24 cellular contexts compared by ENCODE assay signal in the genomic region with DNA sequence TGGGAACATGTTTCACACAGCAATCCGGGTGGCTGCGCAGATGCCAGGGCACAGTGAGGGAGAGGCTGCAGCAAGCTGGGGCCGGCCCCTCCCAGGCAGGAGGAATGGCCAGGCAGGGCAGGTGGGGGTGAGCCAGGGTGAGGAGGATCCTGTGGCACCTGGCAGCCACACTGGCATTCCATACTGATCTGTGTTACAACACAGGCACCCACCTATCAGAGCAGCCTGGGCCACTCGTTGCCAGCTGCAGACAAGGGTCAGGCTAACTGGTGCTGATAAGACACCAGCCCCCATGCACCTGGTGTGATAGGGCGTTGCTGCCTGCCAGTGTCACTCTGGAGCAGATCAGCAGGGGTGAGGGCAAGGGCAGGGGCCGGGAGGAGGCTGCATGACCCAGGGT. TPM values are rescaled to one million over a fixed set of nuclear protein-coding genes. Genes with fewer than 3 reads are reported as not detected.
DNase-seq lines count a peak whose midpoint lies in the region; ATAC-seq and TF ChIP-seq lines count a peak whose summit lies in the region.
"Had no signal": no experiment of that assay in that cellular context is flagged by ENCODE, and none has a peak within 500 bp of the region (broad histone marks: within the 10 kb centered on the region; RNA-seq: fewer than 3 reads in every experiment).

No MANE protein-coding gene starts in this region.

- peak; percentile 25 for ATAC-seq in foreskin keratinocyte
- peak in 3 of 4 donors; percentile 47 to 73 (median 64) for ATAC-seq in psoas muscle
- ATAC-seq in GM18505 (IDR thresholded peaks at IDR 0.05; ENCODE audit: unreplicated experiment): no peak
- ATAC-seq: activated CD4-positive, CD25-positive, alpha-beta regulatory T cell treated with anti-CD3 and anti-CD28 coated beads, Interleukin-2, amount 50 U/mL, for 24 hours; naive thymus-derived CD4-positive, alpha-beta T cell had no signal

- no peak for TF ChIP-seq CTCF in foreskin keratinocyte (conservative IDR thresholded peaks at IDR 0.05)
- no peak for TF ChIP-seq CTCF in psoas muscle (IDR thresholded peaks at IDR 0.05)
- TF ChIP-seq CTCF in endothelial cell (IDR thresholded peaks at IDR 0.05; ENCODE audit: unreplicated experiment): no peak

- DNase-seq in NCI-H1417 (lab: John Stamatoyannopoulos, UW) (peak in 2 of 3 experiments; percentile 8 to 26), NCI-H1417 treated with DMSO at 0.1 percent for 48 hours (lab: John Stamatoyannopoulos, UW) (no peak), Karpas-422 (no peak), foreskin keratinocyte (no peak), psoas muscle (peak; percentile 7 to 32), KG1 (lab: John Stamatoyannopoulos, UW) (no peak), endothelial cell (ENCODE audit: low spot score) (no peak)
- DNase-seq: activated CD4-positive, alpha-beta memory T cell treated with anti-CD3 and anti-CD28 coated beads for 36 hours; activated naive CD8-positive, alpha-beta T cell treated with anti-CD3 and anti-CD28 coated beads for 36 hours; caudate nucleus; CD8-positive, alpha-beta memory T cell; DMS153; HFFc6; naive thymus-derived CD4-positive, alpha-beta T cell; NCI-H187; OCI-M1; retina; SIG-M5; stimulated activated naive CD4-positive, alpha-beta T cell treated with Interleukin-2 at 50 U/mL for 16 hours; T-helper 1 cell had no signal

- H3K4me3 ChIP-seq in Karpas-422 (ENCODE audit: low read length): no peak overlapping the region; the same call in 1 of the 2 replicates
- H3K4me3 ChIP-seq in psoas muscle: no peak overlapping the region
- H3K4me3 ChIP-seq: ascending aorta had no signal

- no peaks in the 10 kb centered on the region for H3K79me2 ChIP-seq in Karpas-422 (ENCODE audit: low read length)

- H3K36me3 Mint-ChIP-seq in endothelial cell (ENCODE audit: low read depth, unreplicated experiment): no peaks in the 10 kb centered on the region
- H3K36me3 Mint-ChIP-seq: activated CD4-positive, alpha-beta memory T cell treated with anti-CD3 and anti-CD28 coated beads for 36 hours; activated naive CD8-positive, alpha-beta T cell treated with anti-CD3 and anti-CD28 coated beads for 36 hours; CD8-positive, alpha-beta memory T cell; naive thymus-derived CD4-positive, alpha-beta T cell had no signal

- H3K9ac ChIP-seq in Karpas-422 (ENCODE audit: low read length): no peak overlapping the region

- peak overlapping the region; percentile 32 for H3K4me2 ChIP-seq in Karpas-422 (ENCODE audit: low read depth, low read length, poor library complexity, severe bottlenecking)

- no peak overlapping the region for H3K27ac ChIP-seq in Karpas-422 (ENCODE audit: low read length)
- H3K27ac ChIP-seq in foreskin keratinocyte: no peak overlapping the region
- H3K27ac ChIP-seq in psoas muscle: no peak overlapping the region
- H3K27ac ChIP-seq: 22Rv1, ascending aorta had no signal

- intact Hi-C loops in psoas muscle (cut with DNase I): no loop called here

- H3K9me2 ChIP-seq in Karpas-422 (replicated peaks; ENCODE audit: insufficient read depth, low read length): no peaks in the 10 kb centered on the region

- no peak overlapping the region for H3K4me3 Mint-ChIP-seq in endothelial cell (ENCODE audit: unreplicated experiment)
- H3K4me3 Mint-ChIP-seq: activated CD4-positive, alpha-beta memory T cell treated with anti-CD3 and anti-CD28 coated beads for 36 hours; activated naive CD8-positive, alpha-beta T cell treated with anti-CD3 and anti-CD28 coated beads for 36 hours; CD8-positive, alpha-beta memory T cell; HFFc6; naive thymus-derived CD4-positive, alpha-beta T cell had no signal

- H3K4me1 Mint-ChIP-seq in endothelial cell (ENCODE audit: unreplicated experiment): peaks cover 5% of the 10 kb centered on the region
- H3K4me1 Mint-ChIP-seq: activated naive CD8-positive, alpha-beta T cell treated with anti-CD3 and anti-CD28 coated beads for 36 hours; CD8-positive, alpha-beta memory T cell; naive thymus-derived CD4-positive, alpha-beta T cell had no signal

- no peaks in the 10 kb centered on the region for H4K20me1 ChIP-seq in Karpas-422 (ENCODE audit: insufficient read depth, low read depth, low read length)

- H3K9me3 Mint-ChIP-seq in endothelial cell (ENCODE audit: unreplicated experiment): no peaks in the 10 kb centered on the region
- H3K9me3 Mint-ChIP-seq: activated CD4-positive, alpha-beta memory T cell treated with anti-CD3 and anti-CD28 coated beads for 36 hours; activated naive CD8-positive, alpha-beta T cell treated with anti-CD3 and anti-CD28 coated beads for 36 hours; CD8-positive, alpha-beta memory T cell; HFFc6 had no signal

- H3K4me1 ChIP-seq in Karpas-422 (ENCODE audit: low read length) (peaks cover 10% of the 10 kb centered on the region), foreskin keratinocyte (no peaks in the 10 kb centered on the region), psoas muscle (no peaks in the 10 kb centered on the region)
- H3K4me1 ChIP-seq: ascending aorta had no signal

- H3K36me3 ChIP-seq in Karpas-422 (ENCODE audit: insufficient read depth, low read length): no peaks in the 10 kb centered on the region
- no peaks in the 10 kb centered on the region for H3K36me3 ChIP-seq in psoas muscle (ENCODE audit: insufficient read depth in 1 of 2, low read depth in 1 of 2)
- H3K36me3 ChIP-seq: ascending aorta had no signal

- H2AFZ ChIP-seq in Karpas-422 (ENCODE audit: low read length): no peak overlapping the region

- 41 to 59% (median 45%) methylated on average over 6 of the region's 6 CpGs for WGBS in psoas muscle, 3 donors

- H3K27me3 Mint-ChIP-seq in endothelial cell (ENCODE audit: unreplicated experiment): peaks cover 10% of the 10 kb centered on the region
- H3K27me3 Mint-ChIP-seq: activated CD4-positive, alpha-beta memory T cell treated with anti-CD3 and anti-CD28 coated beads for 36 hours had no signal

- no peak for TF ChIP-seq POLR2A in GM18505 (IDR thresholded peaks at IDR 0.05; ENCODE audit: borderline replicate concordance, extremely low read depth, insufficient read depth, insufficient read length)

- H3K27ac Mint-ChIP-seq in endothelial cell (ENCODE audit: unreplicated experiment): no peak overlapping the region
- H3K27ac Mint-ChIP-seq: activated CD4-positive, alpha-beta memory T cell treated with anti-CD3 and anti-CD28 coated beads for 36 hours; activated naive CD8-positive, alpha-beta T cell treated with anti-CD3 and anti-CD28 coated beads for 36 hours; HFFc6 had no signal

- H3K27me3 ChIP-seq in Karpas-422 (ENCODE audit: low read length): no peaks in the 10 kb centered on the region
- peaks cover 14% of the 10 kb centered on the region for H3K27me3 ChIP-seq in foreskin keratinocyte
- no peaks in the 10 kb centered on the region for H3K27me3 ChIP-seq in psoas muscle (ENCODE audit: insufficient read depth in 3 of 3, low read length in 2 of 3)
- H3K27me3 ChIP-seq: ascending aorta had no signal

- H3K9me3 ChIP-seq in Karpas-422 (ENCODE audit: low read length) (no peaks in the 10 kb centered on the region), psoas muscle (no peaks in the 10 kb centered on the region)
- H3K9me3 ChIP-seq: ascending aorta had no signal

RNA-seq across cellular contexts. Expression of gene RET, which starts 16.6 kb away (rescaled TPM):
- not detected in 2 replicates for total RNA-seq in Karpas-422 (2014; rRNA removed; shearing (Covaris generic); ENCODE audit: low replicate concordance)
- total RNA-seq in foreskin keratinocyte (1.2 and 1.3 TPM in 2 replicates), psoas muscle (1 to 10 TPM in 1 of 4 donors, under 1 TPM in 3; 0.49 to 2.6 (median 0.61) TPM), endothelial cell (ENCODE audit: unreplicated experiment) (0.28 TPM)
- polyA plus RNA-seq in foreskin keratinocyte (0.82 and 0.87 TPM in 2 replicates), psoas muscle (under 1 TPM; 0.35 to 0.75 (median 0.51) TPM)
- total RNA-seq: activated naive CD8-positive, alpha-beta T cell treated with anti-CD3 and anti-CD28 coated beads for 36 hours; ascending aorta had no signal
- polyA plus RNA-seq: naive thymus-derived CD4-positive, alpha-beta T cell had no signal

Comparison
In these comparisons a context has a peak if more than half of its experiments do, and no peak if none do; other contexts are left out.
1. DNase-seq: peak in NCI-H1417 (2 of 3) and psoas muscle (2 of 2); none in NCI-H1417 treated with DMSO at 0.1 percent for 48 hours (single experiment), Karpas-422 (single experiment), foreskin keratinocyte (0 of 2), KG1 (single experiment) and endothelial cell (single experiment).